26 cellular contexts compared by ENCODE assay signal in genomic region chr2:20966061-20966460, GRCh38.
"Had no signal": no experiment of that assay in that cellular context is flagged by ENCODE, and none has a peak within 500 bp of the region (broad histone marks: within the 10 kb centered on the region; RNA-seq: fewer than 3 reads in every experiment).

No MANE protein-coding gene starts in this region.

- H3K4me3 Mint-ChIP-seq: activated CD4-positive, alpha-beta memory T cell treated with anti-CD3 and anti-CD28 coated beads, Interleukin-2, amount 10 ng/mL, durations not matched to agents 7 days and 5 days; activated CD4-positive, alpha-beta T cell treated with anti-CD3 and anti-CD28 coated beads, Interleukin-2, amount 10 ng/mL, durations not matched to agents 24 days and 14 days; activated naive CD4-positive, alpha-beta T cell treated with anti-CD3 and anti-CD28 coated beads, Interleukin-2, amount 10 ng/mL, durations not matched to agents 7 days and 5 days; activated naive CD8-positive, alpha-beta T cell treated with anti-CD3 and anti-CD28 coated beads, Interleukin-2, amount 10 ng/mL, durations not matched to agents 7 days and 5 days; activated T-cell treated with anti-CD3 and anti-CD28 coated beads, Interleukin-2, amount 50 U/mL, for 24 hours; nephron; T-helper 1 cell treated with Interleukin-12 subunit alpha and Interleukin-12 subunit beta and Interleukin-4 antibody, amounts not matched to agents 30 μg/mL and 1 μg/mL, for 36 hours had no signal

- H3K4me1 Mint-ChIP-seq: activated CD4-positive, alpha-beta memory T cell treated with anti-CD3 and anti-CD28 coated beads, Interleukin-2, amount 10 ng/mL, durations not matched to agents 7 days and 5 days; activated CD4-positive, alpha-beta T cell treated with anti-CD3 and anti-CD28 coated beads, Interleukin-2, amount 10 ng/mL, durations not matched to agents 24 days and 14 days; activated naive CD4-positive, alpha-beta T cell treated with anti-CD3 and anti-CD28 coated beads, Interleukin-2, amount 10 ng/mL, durations not matched to agents 7 days and 5 days; activated naive CD8-positive, alpha-beta T cell treated with anti-CD3 and anti-CD28 coated beads, Interleukin-2, amount 10 ng/mL, durations not matched to agents 7 days and 5 days had no signal

- H3K9me3 Mint-ChIP-seq: activated CD4-positive, alpha-beta memory T cell treated with anti-CD3 and anti-CD28 coated beads, Interleukin-2, amount 10 ng/mL, durations not matched to agents 7 days and 5 days; activated CD4-positive, alpha-beta T cell treated with anti-CD3 and anti-CD28 coated beads, Interleukin-2, amount 10 ng/mL, durations not matched to agents 24 days and 14 days; activated naive CD4-positive, alpha-beta T cell treated with anti-CD3 and anti-CD28 coated beads, Interleukin-2, amount 10 ng/mL, durations not matched to agents 7 days and 5 days; activated naive CD8-positive, alpha-beta T cell treated with anti-CD3 and anti-CD28 coated beads, Interleukin-2, amount 10 ng/mL, durations not matched to agents 7 days and 5 days; activated T-cell treated with anti-CD3 and anti-CD28 coated beads, Interleukin-2, amount 50 U/mL, for 24 hours; nephron; T-helper 1 cell treated with Interleukin-12 subunit alpha and Interleukin-12 subunit beta and Interleukin-4 antibody, amounts not matched to agents 30 μg/mL and 1 μg/mL, for 36 hours had no signal

- H3K27ac ChIP-seq: left ventricle myocardium inferior, ovary, suprapubic skin, WERI-Rb-1 had no signal

- H3K27me3 ChIP-seq: ovary, tibial nerve had no signal

- H3K4me2 ChIP-seq: smooth muscle cell had no signal

- H3K9me3 ChIP-seq: left ventricle myocardium inferior, ovary, suprapubic skin, tibial nerve had no signal

- H3K4me3 ChIP-seq: left ventricle myocardium inferior, lung, ovary, smooth muscle cell, suprapubic skin, tibial nerve had no signal

- DNase-seq: activated CD4-positive, alpha-beta memory T cell treated with anti-CD3 and anti-CD28 coated beads, Interleukin-2, amount 10 ng/mL, durations not matched to agents 7 days and 5 days; activated CD4-positive, alpha-beta T cell treated with anti-CD3 and anti-CD28 coated beads, Interleukin-2, amount 10 ng/mL, durations not matched to agents 24 days and 14 days; activated CD8-positive, alpha-beta memory T cell treated with anti-CD3 and anti-CD28 coated beads, Interleukin-2, amount 50 U/mL, for 48 hours; activated gamma-delta T cell; activated naive CD4-positive, alpha-beta T cell treated with anti-CD3 and anti-CD28 coated beads, Interleukin-2, amount 10 ng/mL, durations not matched to agents 7 days and 5 days; activated naive CD8-positive, alpha-beta T cell treated with anti-CD3 and anti-CD28 coated beads, Interleukin-2, amount 10 ng/mL, durations not matched to agents 7 days and 5 days; activated T-cell treated with anti-CD3 and anti-CD28 coated beads, Interleukin-2, amount 50 U/mL, for 24 hours; amniotic stem cell; central memory CD4-positive, alpha-beta T cell; effector memory CD4-positive, alpha-beta T cell; glutamatergic neuron; islet precursor cell; left ventricle myocardium inferior; ovary; stimulated activated CD4-positive, alpha-beta T cell treated with anti-CD3 and anti-CD28 coated beads, Interleukin-1b, Interleukin-23, amount 100 ng/mL, for 48 hours; stimulated activated naive CD4-positive, alpha-beta T cell; SW 1271; T-helper 9 cell; WERI-Rb-1 had no signal

- H3K27ac Mint-ChIP-seq: activated CD4-positive, alpha-beta memory T cell treated with anti-CD3 and anti-CD28 coated beads, Interleukin-2, amount 10 ng/mL, durations not matched to agents 7 days and 5 days; activated CD4-positive, alpha-beta T cell treated with anti-CD3 and anti-CD28 coated beads, Interleukin-2, amount 10 ng/mL, durations not matched to agents 24 days and 14 days; activated naive CD4-positive, alpha-beta T cell treated with anti-CD3 and anti-CD28 coated beads, Interleukin-2, amount 10 ng/mL, durations not matched to agents 7 days and 5 days; activated naive CD8-positive, alpha-beta T cell treated with anti-CD3 and anti-CD28 coated beads, Interleukin-2, amount 10 ng/mL, durations not matched to agents 7 days and 5 days; activated T-cell treated with anti-CD3 and anti-CD28 coated beads, Interleukin-2, amount 50 U/mL, for 24 hours; progenitor cell of endocrine pancreas; T-helper 1 cell treated with Interleukin-12 subunit alpha and Interleukin-12 subunit beta and Interleukin-4 antibody, amounts not matched to agents 30 μg/mL and 1 μg/mL, for 36 hours had no signal

- H3K4me1 ChIP-seq: left ventricle myocardium inferior, suprapubic skin had no signal

- H3K36me3 ChIP-seq: left ventricle myocardium inferior, ovary, suprapubic skin, tibial nerve, WERI-Rb-1 had no signal

- H3K36me3 Mint-ChIP-seq: activated naive CD4-positive, alpha-beta T cell treated with anti-CD3 and anti-CD28 coated beads, Interleukin-2, amount 10 ng/mL, durations not matched to agents 7 days and 5 days; activated naive CD8-positive, alpha-beta T cell treated with anti-CD3 and anti-CD28 coated beads, Interleukin-2, amount 10 ng/mL, durations not matched to agents 7 days and 5 days had no signal
